7 cellular contexts compared by ENCODE assay signal in the genomic region with DNA sequence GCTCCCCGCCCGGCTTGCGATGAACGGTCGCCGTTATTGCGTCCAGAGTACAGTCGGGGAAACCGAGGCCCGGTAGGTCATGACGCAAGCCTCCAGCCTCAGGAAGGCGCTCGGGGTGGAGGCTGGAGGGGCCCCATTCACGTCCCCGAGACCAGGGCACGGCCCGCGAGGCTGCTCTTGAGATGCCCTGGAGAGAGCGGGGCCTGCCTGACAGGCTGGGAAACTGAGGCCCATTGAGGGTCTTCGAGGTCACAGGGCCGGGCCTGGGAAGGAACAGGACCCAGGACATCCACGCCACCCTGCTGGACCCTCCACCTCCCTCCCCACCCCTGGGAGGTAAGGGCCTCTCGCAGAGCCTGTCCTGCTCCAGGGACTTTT. TPM values are rescaled to one million over a fixed set of nuclear protein-coding genes. Genes with fewer than 3 reads are reported as not detected.
DNase-seq lines count a peak whose midpoint lies in the region; ATAC-seq lines count a peak whose summit lies in the region.

No MANE protein-coding gene starts in this region.

- H3K27me3 ChIP-seq in H7 (ENCODE audit: control insufficient read depth, insufficient read depth, low read length) (no peaks in the 10 kb centered on the region), skeletal muscle tissue (ENCODE audit: control insufficient read depth in 3 of 3, insufficient read depth in 3 of 3, low read length in 3 of 3) (no peaks in the 10 kb centered on the region)

- H3K36me3 Mint-ChIP-seq in T-cell: peaks cover 6% of the 10 kb centered on the region

- no peak for ATAC-seq in T-cell (replicated peaks in 1 of 4)
- peak; percentile 1 for ATAC-seq in Right ventricle myocardium superior (ENCODE audit: poor library complexity)

- no peaks in the 10 kb centered on the region for H3K9me3 Mint-ChIP-seq in T-cell

- peaks cover 0 to 5% of the 10 kb centered on the region in 2 donors for H3K27me3 Mint-ChIP-seq in T-cell

- H3K27ac Mint-ChIP-seq in T-cell: peak overlapping the region in 1 of 2 donors; percentile 52

- DNase-seq in H7: no peak
- no peak for DNase-seq in T-cell
- DNase-seq in Right ventricle myocardium superior: no peak
- DNase-seq in glomerular visceral epithelial cell (ENCODE audit: extremely low spot score): no peak
- DNase-seq in DMS153 treated with DMSO at 0.1 percent for 48 hours (lab: John Stamatoyannopoulos, UW; ENCODE audit: unreplicated experiment): no peak
- DNase-seq in HUDEP-2 (lab: John Stamatoyannopoulos, UW; ENCODE audit: unreplicated experiment in 76 of 76): no peak

- peaks cover 17 to 28% (median 25%) of the 10 kb centered on the region in 3 donors for H3K4me1 Mint-ChIP-seq in T-cell

- intact Hi-C loops in Right ventricle myocardium superior (cut with DNase I): loop anchor here (10.0 kb wide), 1 partner anchor 109 kb away; a partner anchor contains a TSS

- H3K4me3 ChIP-seq in H7 (ENCODE audit: insufficient read depth, low read depth, low read length) (peak overlapping the region; percentile 85), skeletal muscle tissue (ENCODE audit: low read length in 3 of 3) (peak overlapping the region; percentile 94 to 97 (median 97))

- H3K36me3 ChIP-seq in H7 (replicated peaks; ENCODE audit: control insufficient read depth, insufficient read depth, low read length) (peaks cover 3% of the 10 kb centered on the region), skeletal muscle tissue (ENCODE audit: control insufficient read depth in 3 of 3, insufficient read depth in 3 of 3, low read length in 3 of 3) (peaks cover 10 to 20% (median 11%) of the 10 kb centered on the region in 3 donors)

- H3K4me3 Mint-ChIP-seq in T-cell: peak overlapping the region; percentile 88 to 93 (median 89)

- peak overlapping the region; percentile 99 to 100 (median 100) for H3K9ac ChIP-seq in skeletal muscle tissue (ENCODE audit: low read depth in 1 of 3, low read length in 3 of 3)

- H3K9me3 ChIP-seq in skeletal muscle tissue (ENCODE audit: control insufficient read depth in 3 of 3, low read length in 3 of 3): no peaks in the 10 kb centered on the region

- peak overlapping the region; percentile 97 for H3K27ac ChIP-seq in skeletal muscle tissue (ENCODE audit: low read depth, low read length)

- H3K4me1 ChIP-seq in skeletal muscle tissue (ENCODE audit: control insufficient read depth in 3 of 3, insufficient read depth in 3 of 3, low read length in 3 of 3): peaks cover 46 to 62% (median 57%) of the 10 kb centered on the region in 3 donors

- CTCF ChIA-PET in T-cell (lab: Charles Lee): no interaction called here

- POLR2A ChIA-PET in T-cell (lab: Charles Lee): no interaction called here

RNA-seq across cellular contexts. Expression of a gene that starts 0.4 kb away (rescaled TPM):
- 125 and 140 TPM in 2 replicates for total RNA-seq in H7 (2014; rRNA removed; shearing (Covaris generic))
- total RNA-seq in T-cell (10 to 100 TPM; 50.3 to 85.5 (median 79.6) TPM), Right ventricle myocardium superior (461 TPM), skeletal muscle tissue (43.3 TPM)

RNA-seq across cellular contexts. Expression of a gene that starts 17.3 kb away (rescaled TPM):
- 12.3 and 31.6 TPM in 2 replicates for total RNA-seq in H7 (2014; rRNA removed; shearing (Covaris generic))
- total RNA-seq in T-cell (10 to 100 TPM; 11.8 to 18.1 (median 13.7) TPM), Right ventricle myocardium superior (93.5 TPM), skeletal muscle tissue (101 TPM)

RNA-seq across cellular contexts. Expression of a gene that starts 23.3 kb away (rescaled TPM):
- total RNA-seq in H7 (2014; rRNA removed; shearing (Covaris generic)): 196 and 198 TPM in 2 replicates
- total RNA-seq in T-cell: 100 to 1,000 TPM; 153 to 170 (median 161) TPM
- 82.9 TPM for total RNA-seq in Right ventricle myocardium superior
- 27.1 TPM for total RNA-seq in skeletal muscle tissue

RNA-seq across cellular contexts. Expression of a gene that starts 54.1 kb away (rescaled TPM):
- total RNA-seq in H7 (2014; rRNA removed; shearing (Covaris generic)): 1,494 and 1,693 TPM in 2 replicates
- total RNA-seq in T-cell: 1,000 to 10,000 TPM; 1,731 to 2,353 (median 2,282) TPM
- total RNA-seq in Right ventricle myocardium superior: 671 TPM
- 354 TPM for total RNA-seq in skeletal muscle tissue
